Comparison of ENCODE assay signal across 17 cellular contexts in the genomic region with DNA sequence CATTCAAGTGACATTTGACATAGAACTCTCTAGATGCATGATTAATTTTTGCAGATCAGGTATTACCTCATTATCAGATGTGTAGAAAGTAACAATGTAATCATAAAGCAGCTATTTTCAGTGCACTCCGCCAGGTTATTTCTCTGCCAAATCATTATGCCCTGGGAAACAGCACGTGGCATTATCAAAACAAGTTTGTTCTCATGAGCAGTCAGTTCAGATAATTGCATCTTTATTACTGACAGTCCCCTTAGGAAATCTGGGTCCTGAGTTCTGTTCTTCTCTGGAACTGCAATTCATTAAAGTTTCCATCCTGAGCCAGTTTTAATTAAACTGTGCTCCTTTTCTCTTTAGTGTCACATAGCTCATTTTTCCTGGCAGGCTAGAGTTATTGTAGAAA.
"Had no signal": no experiment of that assay in that cellular context is flagged by ENCODE, and none has a peak within 500 bp of the region (broad histone marks: within the 10 kb centered on the region; RNA-seq: fewer than 3 reads in every experiment).

No MANE protein-coding gene starts in this region.

- H3K36me3 ChIP-seq: ascending aorta had no signal

- H3K27ac ChIP-seq: ascending aorta, coronary artery had no signal

- H3K27me3 ChIP-seq: ascending aorta had no signal

- H3K36me3 Mint-ChIP-seq: activated naive CD8-positive, alpha-beta T cell treated with anti-CD3 and anti-CD28 coated beads, Interleukin-2, amount 10 ng/mL, durations not matched to agents 7 days and 5 days; immature natural killer cell had no signal

- H3K9me3 Mint-ChIP-seq: activated T-cell treated with anti-CD3 and anti-CD28 coated beads, Interleukin-2, amount 50 U/mL, for 4 hours; effector memory CD8-positive, alpha-beta T cell had no signal

- H3K4me1 ChIP-seq: ascending aorta had no signal

- H3K4me1 Mint-ChIP-seq: activated naive CD8-positive, alpha-beta T cell treated with anti-CD3 and anti-CD28 coated beads, Interleukin-2, amount 10 ng/mL, durations not matched to agents 7 days and 5 days; immature natural killer cell had no signal

- DNase-seq: activated CD4-positive, alpha-beta T cell treated with anti-CD3 and anti-CD28 coated beads, Interleukin-2, amount 50 U/mL, for 4 hours; activated CD4-positive, CD25-positive, alpha-beta regulatory T cell treated with anti-CD3 and anti-CD28 coated beads, Interleukin-2, amount 50 U/mL, for 72 hours; activated gamma-delta T cell; activated naive CD8-positive, alpha-beta T cell treated with anti-CD3 and anti-CD28 coated beads, Interleukin-2, amount 10 ng/mL, durations not matched to agents 7 days and 5 days; activated T-cell treated with anti-CD3 and anti-CD28 coated beads, Interleukin-2, amount 50 U/mL, for 4 hours; effector memory CD8-positive, alpha-beta T cell; glutamatergic neuron; immature natural killer cell; left colon; stimulated activated CD4-positive, alpha-beta T cell treated with anti-CD3 and anti-CD28 coated beads, Interleukin-4, amount 100 ng/mL, for 1 hour; stimulated activated CD8-positive, alpha-beta memory T cell treated with anti-CD3 and anti-CD28 coated beads, Interleukin-4, amount 100 ng/mL, for 48 hours; stimulated activated naive CD8-positive, alpha-beta T cell treated with anti-CD3 and anti-CD28 coated beads, Interleukin-15, Interleukin-2, amounts not matched to agents 100 U/mL and 50 U/mL, for 24 hours; SW 1271; T-helper 9 cell had no signal

- H3K4me3 ChIP-seq: ascending aorta, coronary artery, lung had no signal

- H3K9me3 ChIP-seq: ascending aorta had no signal

- H3K27ac Mint-ChIP-seq: activated naive CD8-positive, alpha-beta T cell treated with anti-CD3 and anti-CD28 coated beads, Interleukin-2, amount 10 ng/mL, durations not matched to agents 7 days and 5 days; effector memory CD8-positive, alpha-beta T cell; immature natural killer cell had no signal

- H3K4me3 Mint-ChIP-seq: activated naive CD8-positive, alpha-beta T cell treated with anti-CD3 and anti-CD28 coated beads, Interleukin-2, amount 10 ng/mL, durations not matched to agents 7 days and 5 days; activated T-cell treated with anti-CD3 and anti-CD28 coated beads, Interleukin-2, amount 50 U/mL, for 4 hours; effector memory CD8-positive, alpha-beta T cell; immature natural killer cell had no signal
